In the genomic region with DNA sequence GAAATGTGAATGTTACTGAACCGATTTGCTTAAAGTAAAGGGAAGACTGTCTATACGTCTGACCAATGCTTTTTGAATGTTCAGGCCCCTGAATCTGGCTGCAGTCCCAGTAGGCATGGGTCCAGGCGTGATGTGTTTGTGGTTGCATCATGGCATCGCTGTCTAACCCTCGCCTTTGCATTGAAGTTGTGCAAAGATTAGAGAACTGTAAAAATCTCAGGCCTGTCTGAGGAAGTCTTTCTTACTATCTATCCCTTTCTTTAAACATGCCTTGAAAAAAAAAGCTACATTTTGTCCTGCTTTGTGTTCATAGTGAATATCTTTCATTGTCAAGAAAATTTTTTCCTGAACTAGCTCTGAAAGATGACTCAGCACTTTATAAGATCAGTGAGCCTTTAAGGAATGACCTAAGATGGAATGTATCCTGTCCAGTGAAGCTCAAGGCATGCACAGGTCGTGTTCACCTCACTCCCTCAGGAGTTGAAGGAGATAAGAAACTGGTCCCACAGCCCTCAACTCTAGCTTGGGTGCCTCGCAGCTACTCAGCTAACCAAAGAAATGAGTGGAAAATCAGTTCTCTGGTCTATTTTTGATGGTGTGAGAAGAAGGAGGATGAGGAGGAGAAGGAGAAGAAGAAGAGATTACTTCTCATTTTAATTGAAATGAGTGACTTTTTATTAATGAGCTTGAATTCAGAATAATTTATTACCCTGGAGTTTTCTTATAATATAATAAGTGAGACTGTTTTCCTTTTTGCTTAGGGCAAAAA, we compare ENCODE assay signal across 10 cellular contexts. TPM values are rescaled to one million over a fixed set of nuclear protein-coding genes. Genes with fewer than 3 reads are reported as not detected.
DNase-seq lines count a peak whose midpoint lies in the region; ATAC-seq and TF ChIP-seq lines count a peak whose summit lies in the region.
"Had no signal": no experiment of that assay in that cellular context is flagged by ENCODE, and none has a peak within 500 bp of the region (broad histone marks: within the 10 kb centered on the region; RNA-seq: fewer than 3 reads in every experiment).

No MANE protein-coding gene starts in this region.

- peak overlapping the region; percentile 60 for H3K4me2 ChIP-seq in skeletal muscle satellite cell (ENCODE audit: low read length)

- ATAC-seq in SK-N-SH treated with all-trans-retinoic acid at 6 μM for 48 hours (peak; percentile 76), left cardiac atrium (peak in 1 of 2 donors; percentile 36)

- peaks cover 44% of the 10 kb centered on the region for H3K4me1 ChIP-seq in skeletal muscle satellite cell (ENCODE audit: control insufficient read depth, insufficient read depth, low read length)

- H3K9ac ChIP-seq in skeletal muscle satellite cell (ENCODE audit: low read depth, low read length) = peak overlapping the region; percentile 0

- H3K9me3 ChIP-seq in skeletal muscle satellite cell (replicated peaks; ENCODE audit: low read length) = no peaks in the 10 kb centered on the region
- H3K9me3 ChIP-seq: neutrophil had no signal

- DNase-seq in H4 (ENCODE audit: low spot score) (peak; percentile 63), left cardiac atrium (peak; percentile 44), NCI-H526 (lab: John Stamatoyannopoulos, UW) (no peak), cerebellar nuclear complex (lab: John Stamatoyannopoulos, UW) (no peak), T-helper 2 cell (no peak)
- DNase-seq in activated effector memory CD4-positive, alpha-beta T cell treated with anti-CD3 and anti-CD28 coated beads, Interleukin-2, amount 50 U/mL, for 16 hours = no peak
- DNase-seq: NCI-H187 had no signal

- H3K27me3 ChIP-seq in skeletal muscle satellite cell (ENCODE audit: control insufficient read depth, insufficient read depth, low read length) = no peaks in the 10 kb centered on the region
- H3K27me3 ChIP-seq: neutrophil had no signal

- H3K36me3 ChIP-seq in skeletal muscle satellite cell (ENCODE audit: insufficient read depth, low read length) = no peaks in the 10 kb centered on the region
- H3K36me3 ChIP-seq: neutrophil had no signal

- intact Hi-C loops in left cardiac atrium (cut with DNase I) = no loop called here

- H3K4me3 ChIP-seq in skeletal muscle satellite cell (ENCODE audit: low read length) = peak overlapping the region; percentile 4

TF ChIP-seq in SK-N-SH treated with all-trans-retinoic acid at 6 μM for 48 hours, 23 proteins besides CTCF, POLR2A, EP300 and RAD21:
- no peak for TF ChIP-seq ZNF70 (CRISPR knock-in tag; IDR thresholded peaks at IDR 0.05)
- TF ChIP-seq CSDC2 (CRISPR knock-in tag; IDR thresholded peaks at IDR 0.05) = no peak
- no peak for TF ChIP-seq ZFP30 (CRISPR knock-in tag; IDR thresholded peaks at IDR 0.05)
- TF ChIP-seq ARNTL (CRISPR knock-in tag; IDR thresholded peaks at IDR 0.05; ENCODE audit: borderline replicate concordance, low read depth) = no peak
- no peak for TF ChIP-seq RARB (CRISPR knock-in tag; IDR thresholded peaks at IDR 0.05)
- TF ChIP-seq ZNF565 (CRISPR knock-in tag; conservative IDR thresholded peaks at IDR 0.05; ENCODE audit: low read depth) = no peak
- TF ChIP-seq ISL1 (CRISPR knock-in tag; IDR thresholded peaks at IDR 0.05) = no peak; the same call in 1 of the 2 replicates
- no peak for TF ChIP-seq ZNF8 (CRISPR knock-in tag; IDR thresholded peaks at IDR 0.05)
- TF ChIP-seq POU6F1 (CRISPR knock-in tag; IDR thresholded peaks at IDR 0.05; ENCODE audit: borderline replicate concordance, low read depth) = no peak
- TF ChIP-seq PATZ1 (CRISPR knock-in tag; IDR thresholded peaks at IDR 0.05; ENCODE audit: borderline replicate concordance) = no peak

RNA-seq across cellular contexts. Expression of gene TPD52L1, which starts 48.6 kb away (rescaled TPM):
- total RNA-seq in H4 (2014; rRNA removed; shearing (Covaris generic)) = 3.4 and 4.5 TPM in 2 replicates
- 10 to 100 TPM; 27.9 to 50.4 TPM for total RNA-seq in left cardiac atrium
- 2.2 and 3.8 TPM in 2 replicates for total RNA-seq in skeletal muscle satellite cell (2012; rRNA removed)

Comparison
In these comparisons a context has a peak if more than half of its experiments do, and no peak if none do; other contexts are left out.
1. DNase-seq: peak in H4 (single experiment) and left cardiac atrium (single experiment); none in NCI-H526 (0 of 2), activated effector memory CD4-positive, alpha-beta T cell treated with anti-CD3 and anti-CD28 coated beads, Interleukin-2, amount 50 U/mL, for 16 hours (single experiment), cerebellar nuclear complex (0 of 2) and T-helper 2 cell (0 of 5).